Comparison of ENCODE assay signal across 8 cellular contexts in genomic region chr2:85419009-85419711, GRCh38. TPM values are rescaled to one million over a fixed set of nuclear protein-coding genes. Genes with fewer than 3 reads are reported as not detected.
DNase-seq lines count a peak whose midpoint lies in the region; ATAC-seq and TF ChIP-seq lines count a peak whose summit lies in the region.

No MANE protein-coding gene starts in this region.

- H3K4me1 Mint-ChIP-seq in CD8-positive, alpha-beta memory T cell: peaks cover 12 to 25% (median 16%) of the 10 kb centered on the region in 3 donors
- peaks cover 41% of the 10 kb centered on the region for H3K4me1 Mint-ChIP-seq in nephron

- CTCF ChIA-PET in CD8-positive, alpha-beta memory T cell (lab: Charles Lee): interaction anchor here (0.6 to 14.1 kb wide), 17 partner anchors 8 to 159 kb away, joined by 3 to 327 read pairs (median 4); partner anchors contain the start of genes ELMOD3, GGCX, MAT2A and RETSAT

- TF ChIP-seq CTCF in nephron (IDR thresholded peaks at IDR 0.05; ENCODE audit: unreplicated experiment in 3 of 3) (no peak), GM13977 (IDR thresholded peaks at IDR 0.05; ENCODE audit: extremely low read depth, insufficient read depth, missing control alignments) (no peak)

- peak overlapping the region; percentile 90 to 100 (median 98) for H3K4me3 Mint-ChIP-seq in CD8-positive, alpha-beta memory T cell
- peak overlapping the region; percentile 94 to 96 (median 95) for H3K4me3 Mint-ChIP-seq in nephron

- H3K4me2 ChIP-seq in Karpas-422 (ENCODE audit: low read depth, low read length, poor library complexity, severe bottlenecking): peak overlapping the region; percentile 95

- H3K9me3 Mint-ChIP-seq in CD8-positive, alpha-beta memory T cell: no peaks in the 10 kb centered on the region
- H3K9me3 Mint-ChIP-seq in nephron: no peaks in the 10 kb centered on the region

- peak overlapping the region; percentile 60 to 98 (median 96) for H3K27ac Mint-ChIP-seq in CD8-positive, alpha-beta memory T cell
- peak overlapping the region; percentile 98 to 100 (median 99) for H3K27ac Mint-ChIP-seq in nephron

- peak overlapping the region; percentile 70 for H3K27ac ChIP-seq in CD8-positive, alpha-beta memory T cell (ENCODE audit: low read depth, low read length)
- H3K27ac ChIP-seq in Karpas-422 (ENCODE audit: low read length) (peak overlapping the region; percentile 53), duodenal mucosa (ENCODE audit: low read depth, low read length) (peak overlapping the region; percentile 77)

- in situ Hi-C loops in GM13977 (cut with MboI; ENCODE audit: low pct_unique_long_range_greater_than_20kb, low sequenced_read_pairs, unreplicated experiment): no loop called here

- peak overlapping the region; percentile 69 for H3K4me3 ChIP-seq in CD8-positive, alpha-beta memory T cell (ENCODE audit: low read length)
- H3K4me3 ChIP-seq in Karpas-422 (ENCODE audit: low read length) (peak overlapping the region; percentile 85), duodenal mucosa (ENCODE audit: low read depth in 1 of 2, low read length in 2 of 2) (peak overlapping the region; percentile 88 to 90)

- no peaks in the 10 kb centered on the region for H4K20me1 ChIP-seq in Karpas-422 (ENCODE audit: insufficient read depth, low read depth, low read length)

- DNase-seq in CD8-positive, alpha-beta memory T cell: no peak
- DNase-seq in Karpas-422 (peak; percentile 52), NCI-H146 (lab: John Stamatoyannopoulos, UW) (no peak), NCI-H128 (lab: John Stamatoyannopoulos, UW; ENCODE audit: unreplicated experiment) (no peak), GM13977 (ENCODE audit: low spot score) (no peak)

- peaks cover 28% of the 10 kb centered on the region for H3K4me1 ChIP-seq in CD8-positive, alpha-beta memory T cell (ENCODE audit: insufficient read depth, low read length)
- H3K4me1 ChIP-seq in Karpas-422 (ENCODE audit: low read length): peaks cover 30% of the 10 kb centered on the region
- peaks cover 35 to 41% of the 10 kb centered on the region in 2 donors for H3K4me1 ChIP-seq in duodenal mucosa (ENCODE audit: control insufficient read depth in 1 of 2, insufficient read depth in 2 of 2, low read length in 2 of 2)

- H3K79me2 ChIP-seq in Karpas-422 (ENCODE audit: low read length): peaks cover 7% of the 10 kb centered on the region; the same call in 1 of the 2 replicates

- H3K36me3 Mint-ChIP-seq in CD8-positive, alpha-beta memory T cell: peaks cover 0 to 4% (median 2%) of the 10 kb centered on the region in 3 donors
- H3K36me3 Mint-ChIP-seq in nephron (ENCODE audit: low read depth): no peaks in the 10 kb centered on the region

- H3K9me2 ChIP-seq in Karpas-422 (replicated peaks; ENCODE audit: insufficient read depth, low read length): no peaks in the 10 kb centered on the region

- POLR2A ChIA-PET in CD8-positive, alpha-beta memory T cell (lab: Charles Lee): interaction anchor here (0.5 to 4.0 kb wide), 10 partner anchors 12 to 142 kb away, joined by 3 to 24 read pairs (median 4); partner anchors contain the start of genes ELMOD3, GGCX, MAT2A and RETSAT

- no peaks in the 10 kb centered on the region for H3K27me3 ChIP-seq in CD8-positive, alpha-beta memory T cell (ENCODE audit: insufficient read depth, low read length, poor library complexity, severe bottlenecking)
- H3K27me3 ChIP-seq in Karpas-422 (ENCODE audit: low read length): no peaks in the 10 kb centered on the region
- H3K27me3 ChIP-seq in duodenal mucosa (ENCODE audit: control insufficient read depth in 1 of 2, insufficient read depth in 2 of 2, low read length in 2 of 2): no peaks in the 10 kb centered on the region

- H3K27me3 Mint-ChIP-seq in CD8-positive, alpha-beta memory T cell: peaks cover 0 to 1% of the 10 kb centered on the region in 2 donors
- no peaks in the 10 kb centered on the region for H3K27me3 Mint-ChIP-seq in nephron (ENCODE audit: low read depth)

- no peaks in the 10 kb centered on the region for H3K9me3 ChIP-seq in CD8-positive, alpha-beta memory T cell (ENCODE audit: low read length)
- H3K9me3 ChIP-seq in Karpas-422 (ENCODE audit: low read length) (no peaks in the 10 kb centered on the region), duodenal mucosa (ENCODE audit: control insufficient read depth in 1 of 2, low read length in 2 of 2) (no peaks in the 10 kb centered on the region)

- ATAC-seq in HG02840 (IDR thresholded peaks at IDR 0.05; ENCODE audit: low FRiP score, unreplicated experiment): no peak

- H3K9ac ChIP-seq in Karpas-422 (ENCODE audit: low read length): peak overlapping the region; percentile 89
- peak overlapping the region; percentile 81 to 85 for H3K9ac ChIP-seq in duodenal mucosa (ENCODE audit: low read depth in 1 of 2, low read length in 2 of 2)

- no peaks in the 10 kb centered on the region for H3K36me3 ChIP-seq in CD8-positive, alpha-beta memory T cell (ENCODE audit: insufficient read depth, low read length)
- H3K36me3 ChIP-seq in Karpas-422 (ENCODE audit: insufficient read depth, low read length): no peaks in the 10 kb centered on the region
- no peaks in the 10 kb centered on the region for H3K36me3 ChIP-seq in duodenal mucosa (ENCODE audit: control insufficient read depth in 1 of 2, insufficient read depth in 2 of 2, low read length in 2 of 2)

- H2AFZ ChIP-seq in Karpas-422 (ENCODE audit: low read length): no peak overlapping the region; the same call in 1 of the 2 replicates

RNA-seq across cellular contexts. Expression of gene SH2D6, which starts 0.6 kb away (rescaled TPM):
- total RNA-seq in CD8-positive, alpha-beta memory T cell: 1 to 10 TPM in 1 of 2 experiments, under 1 TPM in 1; 0.63 to 1.4 TPM
- polyA plus RNA-seq in CD8-positive, alpha-beta memory T cell: not detected
- 0.32 and 0.37 TPM in 2 replicates for total RNA-seq in Karpas-422 (2014; rRNA removed; shearing (Covaris generic); ENCODE audit: low replicate concordance)

RNA-seq across cellular contexts. Expression of gene CAPG, which starts 9.0 kb away (rescaled TPM):
- 10 to 100 TPM; 22.3 to 22.8 TPM for total RNA-seq in CD8-positive, alpha-beta memory T cell
- polyA plus RNA-seq in CD8-positive, alpha-beta memory T cell: 36.0 TPM
- 0.63 and 7.4 TPM in 2 replicates for total RNA-seq in Karpas-422 (2014; rRNA removed; shearing (Covaris generic); ENCODE audit: low replicate concordance)
